1 cellular context compared by ENCODE assay signal in genomic region chr22:46122511-46122971, GRCh38.
A peak's percentile ranks its signal among the peaks of the same experiment; 100 is the strongest.
TF ChIP-seq lines count a peak whose summit lies in the region.

No MANE protein-coding gene starts in this region.

TF ChIP-seq in HepG2, 621 proteins besides CTCF, POLR2A, EP300 and RAD21 (continued from another document and continues in another):
- no peak for TF ChIP-seq ZSCAN5A (CRISPR knock-in tag; IDR thresholded peaks at IDR 0.05; ENCODE audit: borderline replicate concordance)
- no peak for TF ChIP-seq ZNF749 (CRISPR knock-in tag; IDR thresholded peaks at IDR 0.05; ENCODE audit: borderline replicate concordance)
- TF ChIP-seq ATF1 (CRISPR knock-in tag; IDR thresholded peaks at IDR 0.05), result no peak
- no peak for TF ChIP-seq ZNF839 (CRISPR knock-in tag; IDR thresholded peaks at IDR 0.05; ENCODE audit: borderline replicate concordance)
- no peak for TF ChIP-seq RBAK (CRISPR knock-in tag; IDR thresholded peaks at IDR 0.05)
- peak; percentile 18; the same call in 1 of the 2 replicates for TF ChIP-seq FOXO1 (CRISPR knock-in tag; IDR thresholded peaks at IDR 0.05)
- no peak for TF ChIP-seq ZNF205 (CRISPR knock-in tag; IDR thresholded peaks at IDR 0.05)
- TF ChIP-seq NFKBIZ (CRISPR knock-in tag; IDR thresholded peaks at IDR 0.05), result no peak
- no peak for TF ChIP-seq PAWR (CRISPR knock-in tag; IDR thresholded peaks at IDR 0.05; ENCODE audit: borderline replicate concordance)
- no peak for TF ChIP-seq ZUFSP (CRISPR knock-in tag; IDR thresholded peaks at IDR 0.05; ENCODE audit: borderline replicate concordance)
- no peak for TF ChIP-seq HDAC6 (IDR thresholded peaks at IDR 0.05; ENCODE audit: low read depth, low read length)
- no peak for TF ChIP-seq USF2 (IDR thresholded peaks at IDR 0.05; ENCODE audit: low read depth, low read length)
- TF ChIP-seq USF2 (CRISPR knock-in tag; IDR thresholded peaks at IDR 0.05; ENCODE audit: borderline replicate concordance), result no peak
- no peak for TF ChIP-seq TBX2 (CRISPR knock-in tag; IDR thresholded peaks at IDR 0.05; ENCODE audit: borderline replicate concordance)
- peak; percentile 70; the same call in 1 of the 2 replicates for TF ChIP-seq IRF9 (CRISPR knock-in tag; IDR thresholded peaks at IDR 0.05; ENCODE audit: borderline replicate concordance)
- TF ChIP-seq SKIL (CRISPR knock-in tag; IDR thresholded peaks at IDR 0.05; ENCODE audit: borderline replicate concordance), result no peak
- 0 out of 2 replicates have a peak, but pooled peaks have one; percentile 70 for TF ChIP-seq ZNF33B (CRISPR knock-in tag; IDR thresholded peaks at IDR 0.05)
- 0 out of 2 replicates have a peak, but pooled peaks have one; percentile 13 for TF ChIP-seq HNRNPL (IDR thresholded peaks at IDR 0.05; ENCODE audit: low read depth, low read length)
- peak; percentile 46; the same call in 1 of the 2 replicates for TF ChIP-seq THAP11 (CRISPR knock-in tag; IDR thresholded peaks at IDR 0.05)
- TF ChIP-seq ZNF580 (CRISPR knock-in tag; IDR thresholded peaks at IDR 0.05; ENCODE audit: borderline replicate concordance, low read depth), result no peak
- TF ChIP-seq REXO4 (CRISPR knock-in tag; IDR thresholded peaks at IDR 0.05; ENCODE audit: borderline replicate concordance), result no peak
- TF ChIP-seq EHMT2 (IDR thresholded peaks at IDR 0.05; ENCODE audit: borderline replicate concordance, low read depth, low read length), result no peak
- no peak for TF ChIP-seq KAT7 (CRISPR knock-in tag; IDR thresholded peaks at IDR 0.05; ENCODE audit: borderline replicate concordance)
- peak; percentile 83 for TF ChIP-seq PATZ1 (CRISPR knock-in tag; IDR thresholded peaks at IDR 0.05)
- 0 out of 2 replicates have a peak, but pooled peaks have one; percentile 18 for TF ChIP-seq BHLHE40 (IDR thresholded peaks at IDR 0.05; ENCODE audit: low read length)
- no peak for TF ChIP-seq ZNF160 (CRISPR knock-in tag; IDR thresholded peaks at IDR 0.05)
- TF ChIP-seq ZNF34 (CRISPR knock-in tag; IDR thresholded peaks at IDR 0.05; ENCODE audit: borderline replicate concordance), result no peak
- no peak for TF ChIP-seq ZNF207 (IDR thresholded peaks at IDR 0.05; ENCODE audit: borderline replicate concordance)
- TF ChIP-seq ZNF136 (CRISPR knock-in tag; IDR thresholded peaks at IDR 0.05; ENCODE audit: low read depth), result no peak
- TF ChIP-seq RBM22 (optimal IDR thresholded peaks at IDR 0.05; ENCODE audit: low read length), result no peak
- TF ChIP-seq ZNF18 (CRISPR knock-in tag; IDR thresholded peaks at IDR 0.05; ENCODE audit: insufficient replicate concordance), result no peak
- TF ChIP-seq KLF6 (CRISPR knock-in tag; IDR thresholded peaks at IDR 0.05), result no peak
- no peak for TF ChIP-seq ZNF766 (CRISPR knock-in tag; IDR thresholded peaks at IDR 0.05; ENCODE audit: borderline replicate concordance)
- TF ChIP-seq ZBTB39 (CRISPR knock-in tag; IDR thresholded peaks at IDR 0.05), result no peak
- no peak for TF ChIP-seq HNF4A (CRISPR knock-in tag; IDR thresholded peaks at IDR 0.05)
- no peak for TF ChIP-seq ZNF75D (CRISPR knock-in tag; IDR thresholded peaks at IDR 0.05; ENCODE audit: borderline replicate concordance)
- no peak for TF ChIP-seq CC2D1A (CRISPR knock-in tag; IDR thresholded peaks at IDR 0.05)
- TF ChIP-seq HNF4G (IDR thresholded peaks at IDR 0.05; ENCODE audit: borderline replicate concordance, low read depth, low read length), result no peak
- TF ChIP-seq HNF4G (CRISPR knock-in tag; IDR thresholded peaks at IDR 0.05; ENCODE audit: borderline replicate concordance, low read depth), result peak; percentile 37; the same call in 1 of the 2 replicates
- no peak for TF ChIP-seq CHD4 (IDR thresholded peaks at IDR 0.05; ENCODE audit: borderline replicate concordance, low read length)
- TF ChIP-seq FOXK1 (CRISPR knock-in tag; IDR thresholded peaks at IDR 0.05; ENCODE audit: borderline replicate concordance, low read depth), result no peak
- TF ChIP-seq HMG20B (CRISPR knock-in tag; conservative IDR thresholded peaks at IDR 0.05), result no peak
- TF ChIP-seq CCDC6 (CRISPR knock-in tag; IDR thresholded peaks at IDR 0.05), result no peak
- no peak for TF ChIP-seq ARNTL (CRISPR knock-in tag; IDR thresholded peaks at IDR 0.05)
- no peak for TF ChIP-seq ZNF770 (CRISPR knock-in tag; IDR thresholded peaks at IDR 0.05)
- TF ChIP-seq ZNF335 (CRISPR knock-in tag; IDR thresholded peaks at IDR 0.05), result no peak
- TF ChIP-seq HBP1 (CRISPR knock-in tag; IDR thresholded peaks at IDR 0.05; ENCODE audit: low read depth), result no peak
- no peak for TF ChIP-seq ZNF432 (CRISPR knock-in tag; IDR thresholded peaks at IDR 0.05; ENCODE audit: borderline replicate concordance)
